In genomic region chr18:61892683-61893303, GRCh38 we compare ENCODE assay signal across 8 cellular contexts. TPM values are rescaled to one million over a fixed set of nuclear protein-coding genes. Genes with fewer than 3 reads are reported as not detected.
DNase-seq lines count a peak whose midpoint lies in the region; ATAC-seq and TF ChIP-seq lines count a peak whose summit lies in the region.

A gene with protein sequence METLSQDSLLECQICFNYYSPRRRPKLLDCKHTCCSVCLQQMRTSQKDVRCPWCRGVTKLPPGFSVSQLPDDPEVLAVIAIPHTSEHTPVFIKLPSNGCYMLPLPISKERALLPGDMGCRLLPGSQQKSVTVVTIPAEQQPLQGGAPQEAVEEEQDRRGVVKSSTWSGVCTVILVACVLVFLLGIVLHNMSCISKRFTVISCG (minus strand): TSS chr18:61893007. CDS start chr18:61816463, 76,544 bp downstream.

- peak within 1 kb of the TSS; percentile 88 for H3K4me3 Mint-ChIP-seq in activated naive CD8-positive, alpha-beta T cell

- no peak for TF ChIP-seq CTCF in omental fat pad (IDR thresholded peaks at IDR 0.05)

- intact Hi-C loops in Right ventricle myocardium inferior (cut with DNase I) = loop anchor here (5.0 kb wide), 1 partner anchor 145 kb away; no protein-coding TSS in a partner anchor

- ATAC-seq in Right ventricle myocardium inferior = peak; percentile 24
- peak; percentile 22 for ATAC-seq in omental fat pad (ENCODE audit: low FRiP score)
- no peak for ATAC-seq in HG03439 (IDR thresholded peaks at IDR 0.05; ENCODE audit: unreplicated experiment)
- ATAC-seq in HG03097 (IDR thresholded peaks at IDR 0.05; ENCODE audit: low FRiP score, unreplicated experiment) = no peak
- no peak for ATAC-seq in GM19328 (IDR thresholded peaks at IDR 0.05; ENCODE audit: unreplicated experiment)

- peaks cover 10% of the 10 kb centered on the region for H3K4me1 Mint-ChIP-seq in activated naive CD8-positive, alpha-beta T cell (ENCODE audit: low read depth)

- peak within 1 kb of the TSS; percentile 16 for H3K27ac Mint-ChIP-seq in activated naive CD8-positive, alpha-beta T cell

- H3K9me3 Mint-ChIP-seq in activated naive CD8-positive, alpha-beta T cell (ENCODE audit: low read depth) = no peaks in the 10 kb centered on the region

- H3K27me3 Mint-ChIP-seq in activated naive CD8-positive, alpha-beta T cell = peaks cover 18% of the 10 kb centered on the region

- DNase-seq in EL (peak; percentile 12), NCI-H345 treated with DMSO at 0.1 percent for 48 hours (lab: John Stamatoyannopoulos, UW; ENCODE audit: unreplicated experiment) (peak; percentile 48), Right ventricle myocardium inferior (ENCODE audit: missing footprints) (no peak), omental fat pad (ENCODE audit: low spot score) (no peak)

- H3K36me3 Mint-ChIP-seq in activated naive CD8-positive, alpha-beta T cell = no peaks in the 10 kb centered on the region

RNA-seq across cellular contexts. Expression of the gene that starts here (rescaled TPM):
- 12.6 TPM for total RNA-seq in Right ventricle myocardium inferior
- 10 to 100 TPM in 3 of 4 donors, 1 to 10 TPM in 1; 4.2 to 20.5 (median 14.0) TPM for total RNA-seq in omental fat pad

Comparison
In these comparisons a context has a peak if more than half of its experiments do, and no peak if none do; other contexts are left out.
1. DNase-seq: peak in EL (single experiment) and NCI-H345 treated with DMSO at 0.1 percent for 48 hours (single experiment); none in Right ventricle myocardium inferior (single experiment) and omental fat pad (single experiment).
2. ATAC-seq: peak in Right ventricle myocardium inferior (single experiment) and omental fat pad (single experiment); none in HG03439 (single experiment), HG03097 (single experiment) and GM19328 (single experiment).